ENCODE assay signal across 8 cellular contexts in the genomic region with DNA sequence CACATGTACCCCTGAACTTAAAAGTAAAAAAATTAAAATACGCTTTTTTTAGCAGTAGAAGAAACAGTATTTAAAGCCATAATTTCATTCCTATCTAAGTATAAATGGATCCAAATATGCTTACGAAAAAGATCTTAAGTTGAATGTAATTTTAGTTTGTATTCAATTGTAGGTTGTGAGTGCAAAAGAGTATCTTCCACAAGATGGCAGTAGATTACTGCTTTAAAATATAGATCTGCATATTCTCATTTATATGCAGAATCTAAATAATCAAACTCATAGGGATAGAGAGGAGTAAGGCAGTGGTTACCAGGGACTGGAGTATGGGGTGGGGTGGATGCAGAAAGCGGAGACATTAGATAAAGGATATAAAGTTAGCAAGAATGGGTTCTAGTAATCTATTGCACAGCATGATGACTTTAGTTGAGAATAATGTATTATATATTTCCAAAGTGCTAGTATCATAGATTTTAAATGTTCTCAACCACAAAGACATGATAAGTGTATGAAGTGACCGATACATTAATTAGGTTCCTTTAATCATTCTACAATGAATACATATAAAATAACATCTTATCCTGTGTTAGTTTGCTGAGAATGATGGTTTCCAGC. TPM values are rescaled to one million over a fixed set of nuclear protein-coding genes. Genes with fewer than 3 reads are reported as not detected.
DNase-seq lines count a peak whose midpoint lies in the region; ATAC-seq, FAIRE-seq and TF ChIP-seq lines count a peak whose summit lies in the region.

No MANE protein-coding gene starts in this region.

- no peak overlapping the region for H3K27ac ChIP-seq in Peyer's patch

- H3K4me3 ChIP-seq in GM12865 (ENCODE audit: low read depth, low read length) (no peak overlapping the region), Peyer's patch (no peak overlapping the region), fibroblast of villous mesenchyme (ENCODE audit: low read depth, low read length) (no peak overlapping the region)

- no peaks in the 10 kb centered on the region for H3K4me1 ChIP-seq in Peyer's patch

- H3K9me3 ChIP-seq in Peyer's patch: no peaks in the 10 kb centered on the region

- TF ChIP-seq POLR2A in Peyer's patch (IDR thresholded peaks at IDR 0.05): no peak

- TF ChIP-seq CTCF in GM12865 (IDR thresholded peaks at IDR 0.05; ENCODE audit: insufficient read depth, low read depth, low read length, missing control alignments): peak; percentile 36
- TF ChIP-seq CTCF in Peyer's patch (IDR thresholded peaks at IDR 0.05): peak in 4 of 6 experiments; percentile 9 to 51 (median 38)
- peak; percentile 50 for TF ChIP-seq CTCF in fibroblast of villous mesenchyme (IDR thresholded peaks at IDR 0.05; ENCODE audit: insufficient read depth, low read depth, low read length)

- no peaks in the 10 kb centered on the region for H3K27me3 ChIP-seq in Peyer's patch

- FAIRE-seq in A204.1 (lab: Jason Lieb, UNC): peak; percentile 97

- ATAC-seq in left colon (no peak), HG03196 (IDR thresholded peaks at IDR 0.05; ENCODE audit: unreplicated experiment) (no peak), GM19452 (IDR thresholded peaks at IDR 0.05; ENCODE audit: unreplicated experiment) (no peak)

- intact Hi-C loops in left colon (cut with DNase I, micrococcal nuclease): no loop called here

- no peaks in the 10 kb centered on the region for H3K36me3 ChIP-seq in Peyer's patch

- DNase-seq in GM12865 (ENCODE audit: low read depth) (peak; percentile 5), Peyer's patch (no peak), fibroblast of villous mesenchyme (ENCODE audit: low read depth) (peak; percentile 30), left colon (no peak), NCI-H1105 treated with DMSO at 0.1 percent for 48 hours (lab: John Stamatoyannopoulos, UW) (no peak)

RNA-seq across cellular contexts. Expression of a gene that starts 14.2 kb away (rescaled TPM):
- total RNA-seq in Peyer's patch: not detected
- not detected in 2 replicates for total RNA-seq in fibroblast of villous mesenchyme
- not detected for total RNA-seq in left colon

RNA-seq across cellular contexts. Expression of a gene that starts 23.0 kb away (rescaled TPM):
- total RNA-seq in Peyer's patch (not detected), fibroblast of villous mesenchyme (not detected in 2 replicates), left colon (not detected)

RNA-seq across cellular contexts. Expression of a gene that starts 36.7 kb away (rescaled TPM):
- total RNA-seq in Peyer's patch (not detected), fibroblast of villous mesenchyme (not detected in 2 replicates), left colon (not detected)

RNA-seq across cellular contexts. Expression of a gene that starts 36.7 kb away (rescaled TPM):
- not detected for total RNA-seq in Peyer's patch
- total RNA-seq in fibroblast of villous mesenchyme: under 0.01 TPM in 1 of 2 replicates, not detected in the other
- not detected for total RNA-seq in left colon

Comparison
In these comparisons a context has a peak if more than half of its experiments do, and no peak if none do; other contexts are left out.
1. DNase-seq: peak in GM12865 (single experiment) and fibroblast of villous mesenchyme (single experiment); none in Peyer's patch (0 of 3), left colon (0 of 2) and NCI-H1105 treated with DMSO at 0.1 percent for 48 hours (single experiment).
2. Peak in every context shown above with its lines, with median percentiles within 50 percentile points of each other: CTCF ChIP-seq.